15 cellular contexts compared by ENCODE assay signal in the genomic region with DNA sequence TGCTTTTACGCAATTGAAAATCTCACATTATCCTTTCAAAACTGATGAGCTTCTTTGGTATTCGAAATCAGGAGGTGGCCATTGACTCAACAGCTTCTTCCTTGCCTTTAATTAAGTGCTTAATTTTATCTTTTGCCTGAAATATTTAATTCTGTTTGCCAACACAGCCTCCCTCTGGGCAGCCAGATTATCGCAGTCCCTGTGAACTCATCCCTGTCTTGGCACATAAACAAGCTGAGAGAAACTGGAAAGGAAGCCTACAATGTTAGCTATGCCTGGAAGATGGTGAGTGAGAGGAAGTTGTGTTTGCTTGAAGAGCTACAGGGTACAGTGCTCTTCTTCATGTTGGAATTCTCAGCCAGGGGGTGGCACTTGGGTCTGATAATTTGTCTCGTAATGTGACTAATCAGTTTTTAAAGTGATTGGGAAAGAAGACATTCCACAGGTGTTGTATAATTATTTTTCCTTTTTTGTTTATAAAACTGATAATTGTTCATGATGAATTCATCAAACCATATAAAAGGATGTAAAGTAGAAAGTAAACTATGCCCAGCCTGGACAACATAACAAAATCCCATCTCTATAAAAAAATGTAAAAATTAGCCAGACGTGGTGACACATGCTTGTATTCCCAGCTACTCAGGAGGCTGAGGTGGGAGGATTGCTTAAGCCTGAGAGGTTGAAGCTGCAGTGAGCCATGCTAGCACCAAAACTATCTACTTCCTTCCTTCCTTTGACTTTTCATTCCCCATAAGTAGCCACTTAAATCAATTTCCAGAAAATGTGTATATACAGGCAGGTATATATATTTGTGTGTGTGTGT.
DNase-seq lines count a peak whose midpoint lies in the region; ATAC-seq and TF ChIP-seq lines count a peak whose summit lies in the region.
"Had no signal": no experiment of that assay in that cellular context is flagged by ENCODE, and none has a peak within 500 bp of the region (broad histone marks: within the 10 kb centered on the region; RNA-seq: fewer than 3 reads in every experiment).

No MANE protein-coding gene starts in this region.

- H3K9ac ChIP-seq in fibroblast of lung (ENCODE audit: insufficient read depth, low read length) (no peak overlapping the region), neuronal stem cell (ENCODE audit: low read depth, low read length, poor library complexity) (no peak overlapping the region)

- POLR2A ChIA-PET in BJ (lab: Charles Lee): no interaction called here

- no peak for ATAC-seq in HG02571 (IDR thresholded peaks at IDR 0.05; ENCODE audit: unreplicated experiment)
- ATAC-seq: activated T-helper 17 cell treated with anti-CD3 and anti-CD28 coated beads, Interleukin-2, amount 50 U/mL, for 72 hours; esophagus mucosa; natural killer cell had no signal

- no peak overlapping the region for H2AK5ac ChIP-seq in neuronal stem cell (ENCODE audit: low read depth, low read length)

- no peaks in the 10 kb centered on the region for H3K79me1 ChIP-seq in neuronal stem cell (ENCODE audit: low read depth, low read length)

- H3K9me3 ChIP-seq in fibroblast of lung (ENCODE audit: control insufficient read depth, insufficient read depth, low read depth, low read length) (no peaks in the 10 kb centered on the region), neuronal stem cell (replicated peaks in 1 of 2; ENCODE audit: control insufficient read depth in 2 of 2, insufficient read depth in 1 of 2, low read depth in 1 of 2, low read length in 2 of 2) (no peaks in the 10 kb centered on the region)

- H3K4me2 ChIP-seq in fibroblast of lung (ENCODE audit: extremely low read depth, insufficient read depth, low read length) (no peak overlapping the region), neuronal stem cell (ENCODE audit: insufficient read depth, low read length, poor library complexity, severe bottlenecking) (no peak overlapping the region)

- H3K14ac ChIP-seq in neuronal stem cell (ENCODE audit: low read length): no peak overlapping the region

- H3K79me2 ChIP-seq in fibroblast of lung (ENCODE audit: control insufficient read depth, insufficient read depth, low read length): no peaks in the 10 kb centered on the region

- H4K20me1 ChIP-seq in fibroblast of lung (ENCODE audit: control insufficient read depth, extremely low read depth, insufficient read depth, low read length): no peaks in the 10 kb centered on the region

- H4K91ac ChIP-seq in neuronal stem cell (ENCODE audit: low read depth, low read length, poor library complexity): no peak overlapping the region

- H2BK120ac ChIP-seq in neuronal stem cell (ENCODE audit: low read depth, low read length): no peak overlapping the region

- H2AFZ ChIP-seq in fibroblast of lung (ENCODE audit: low read length): no peak overlapping the region
- no peak overlapping the region for H2AFZ ChIP-seq in neuronal stem cell (ENCODE audit: low read length)

- no peak overlapping the region for H3K4me3 ChIP-seq in BJ (ENCODE audit: low read depth, low read length)
- H3K4me3 ChIP-seq in fibroblast of lung (replicated peaks in 1 of 4; ENCODE audit: control extremely low read depth in 1 of 4, insufficient read depth in 1 of 4, low read depth in 3 of 4, low read length in 4 of 4): no peak overlapping the region
- no peak overlapping the region for H3K4me3 ChIP-seq in neuronal stem cell (ENCODE audit: low read length in 2 of 2)

- H3K4me1 Mint-ChIP-seq in nephron progenitor cell: peaks cover 6% of the 10 kb centered on the region
- H3K4me1 Mint-ChIP-seq: activated T-helper 17 cell treated with anti-CD3 and anti-CD28 coated beads, Interleukin-2, amount 50 U/mL, for 72 hours; CD4-positive, CD25-positive, alpha-beta regulatory T cell; natural killer cell had no signal

- no peak overlapping the region for H3K4me3 Mint-ChIP-seq in nephron progenitor cell
- H3K4me3 Mint-ChIP-seq: activated T-helper 17 cell treated with anti-CD3 and anti-CD28 coated beads, Interleukin-2, amount 50 U/mL, for 72 hours; CD4-positive, CD25-positive, alpha-beta regulatory T cell; natural killer cell had no signal

- no CpG with 5 or more reads among the region's 5 CpGs for WGBS in neuronal stem cell (ENCODE audit: extremely low coverage in 2 of 2, insufficient read length in 2 of 2, insufficient replicate concordance in 1 of 2), 2 donors

- H3K4ac ChIP-seq in neuronal stem cell (ENCODE audit: low read length): no peak overlapping the region

- DNase-seq in BJ (ENCODE audit: low read depth): no peak
- DNase-seq in NCI-H69 (lab: John Stamatoyannopoulos, UW): peak; percentile 15
- DNase-seq in fibroblast of lung (ENCODE audit: low read depth in 2 of 2): peak; percentile 34 to 38
- no peak for DNase-seq in nephron progenitor cell
- DNase-seq in neuronal stem cell (ENCODE audit: low spot score): no peak
- DNase-seq in stimulated activated CD4-positive, alpha-beta T cell treated with anti-CD3 and anti-CD28 coated beads, Interleukin-1b, Interleukin-23, amount 100 ng/mL, for 48 hours: no peak
- DNase-seq in NCI-H345 treated with DMSO at 0.1 percent for 48 hours (lab: John Stamatoyannopoulos, UW; ENCODE audit: unreplicated experiment): no peak
- DNase-seq: CD4-positive, CD25-positive, alpha-beta regulatory T cell; central memory CD4-positive, alpha-beta T cell; natural killer cell; NCI-H82; stimulated activated CD4-positive, alpha-beta T cell treated with anti-CD3 and anti-CD28 coated beads, Interleukin-12 subunit alpha, Interleukin-12 subunit beta, amount 100 ng/mL, for 4 hours had no signal

- no peaks in the 10 kb centered on the region for H3K27me3 ChIP-seq in BJ (ENCODE audit: control insufficient read depth, insufficient read depth, low read length)
- no peaks in the 10 kb centered on the region for H3K27me3 ChIP-seq in fibroblast of lung (ENCODE audit: control insufficient read depth, insufficient read depth, low read length)
- no peaks in the 10 kb centered on the region for H3K27me3 ChIP-seq in neuronal stem cell (ENCODE audit: control insufficient read depth in 3 of 3, insufficient read depth in 3 of 3, low read depth in 1 of 3, low read length in 3 of 3)

- no peaks in the 10 kb centered on the region for H3K9me3 Mint-ChIP-seq in nephron progenitor cell
- H3K9me3 Mint-ChIP-seq: activated T-helper 17 cell treated with anti-CD3 and anti-CD28 coated beads, Interleukin-2, amount 50 U/mL, for 72 hours; CD4-positive, CD25-positive, alpha-beta regulatory T cell had no signal

- H4K8ac ChIP-seq in neuronal stem cell (ENCODE audit: low read depth, low read length): no peak overlapping the region

- H3K4me1 ChIP-seq in fibroblast of lung (ENCODE audit: control insufficient read depth, extremely low read depth, insufficient read depth, low read length) (no peaks in the 10 kb centered on the region), neuronal stem cell (ENCODE audit: control insufficient read depth in 2 of 2, insufficient read depth in 1 of 2, low read depth in 1 of 2, low read length in 2 of 2) (no peaks in the 10 kb centered on the region)

- no peak overlapping the region for H2BK5ac ChIP-seq in neuronal stem cell (ENCODE audit: low read length)

- peak overlapping the region; percentile 28 for H3K27ac Mint-ChIP-seq in nephron progenitor cell
- H3K27ac Mint-ChIP-seq: activated T-helper 17 cell treated with anti-CD3 and anti-CD28 coated beads, Interleukin-2, amount 50 U/mL, for 72 hours; CD4-positive, CD25-positive, alpha-beta regulatory T cell; natural killer cell had no signal

- no peak overlapping the region for H3K18ac ChIP-seq in neuronal stem cell (ENCODE audit: low read length)

- H3K36me3 ChIP-seq in BJ (ENCODE audit: control insufficient read depth, insufficient read depth, low read length) (no peaks in the 10 kb centered on the region), fibroblast of lung (ENCODE audit: control insufficient read depth, insufficient read depth, low read length) (no peaks in the 10 kb centered on the region), neuronal stem cell (replicated peaks in 1 of 2; ENCODE audit: control insufficient read depth in 2 of 2, insufficient read depth in 2 of 2, low read length in 2 of 2) (peaks cover 4 to 100% of the 10 kb centered on the region in 2 donors)

- no peaks in the 10 kb centered on the region for H3K27me3 Mint-ChIP-seq in nephron progenitor cell (ENCODE audit: low read depth, poor library complexity)

- CTCF ChIA-PET in BJ (lab: Yijun Ruan, JAX): interaction anchor here (0.6 to 1.1 kb wide), 4 partner anchors 13 to 385 kb away, joined by 3 to 5 read pairs (median 4); no protein-coding TSS in a partner anchor

- no peak overlapping the region for H3K27ac ChIP-seq in fibroblast of lung (ENCODE audit: insufficient read depth, low read length)
- H3K27ac ChIP-seq in neuronal stem cell (replicated peaks; ENCODE audit: low read length): no peak overlapping the region

- H2BK12ac ChIP-seq in neuronal stem cell (ENCODE audit: low read length): no peak overlapping the region

- TF ChIP-seq CTCF in BJ (IDR thresholded peaks at IDR 0.05; ENCODE audit: insufficient read depth, low read depth, low read length) (peak; percentile 20; the same call in 1 of the 2 replicates), fibroblast of lung (conservative IDR thresholded peaks at IDR 0.05 in 1 of 2, IDR thresholded peaks at IDR 0.05 in 1 of 2; ENCODE audit: low read depth in 1 of 2, low read length in 2 of 2) (peak; percentile 15 to 30), nephron progenitor cell (IDR thresholded peaks at IDR 0.05) (no peak)

- no peak overlapping the region for H3K23ac ChIP-seq in neuronal stem cell (ENCODE audit: low read depth, low read length, poor library complexity)

- H3K36me3 Mint-ChIP-seq in nephron progenitor cell (ENCODE audit: low read depth): peaks cover 76% of the 10 kb centered on the region
- H3K36me3 Mint-ChIP-seq: CD4-positive, CD25-positive, alpha-beta regulatory T cell; natural killer cell had no signal

- H2BK15ac ChIP-seq in neuronal stem cell (ENCODE audit: low read length): no peak overlapping the region

Comparison
In these comparisons a context has a peak if more than half of its experiments do, and no peak if none do; other contexts are left out.
1. DNase-seq: peak in NCI-H69 (single experiment) and fibroblast of lung (2 of 2); none in BJ (single experiment), nephron progenitor cell (single experiment), neuronal stem cell (single experiment), stimulated activated CD4-positive, alpha-beta T cell treated with anti-CD3 and anti-CD28 coated beads, Interleukin-1b, Interleukin-23, amount 100 ng/mL, for 48 hours (single experiment) and NCI-H345 treated with DMSO at 0.1 percent for 48 hours (single experiment).